8 cellular contexts compared by ENCODE assay signal in the genomic region with DNA sequence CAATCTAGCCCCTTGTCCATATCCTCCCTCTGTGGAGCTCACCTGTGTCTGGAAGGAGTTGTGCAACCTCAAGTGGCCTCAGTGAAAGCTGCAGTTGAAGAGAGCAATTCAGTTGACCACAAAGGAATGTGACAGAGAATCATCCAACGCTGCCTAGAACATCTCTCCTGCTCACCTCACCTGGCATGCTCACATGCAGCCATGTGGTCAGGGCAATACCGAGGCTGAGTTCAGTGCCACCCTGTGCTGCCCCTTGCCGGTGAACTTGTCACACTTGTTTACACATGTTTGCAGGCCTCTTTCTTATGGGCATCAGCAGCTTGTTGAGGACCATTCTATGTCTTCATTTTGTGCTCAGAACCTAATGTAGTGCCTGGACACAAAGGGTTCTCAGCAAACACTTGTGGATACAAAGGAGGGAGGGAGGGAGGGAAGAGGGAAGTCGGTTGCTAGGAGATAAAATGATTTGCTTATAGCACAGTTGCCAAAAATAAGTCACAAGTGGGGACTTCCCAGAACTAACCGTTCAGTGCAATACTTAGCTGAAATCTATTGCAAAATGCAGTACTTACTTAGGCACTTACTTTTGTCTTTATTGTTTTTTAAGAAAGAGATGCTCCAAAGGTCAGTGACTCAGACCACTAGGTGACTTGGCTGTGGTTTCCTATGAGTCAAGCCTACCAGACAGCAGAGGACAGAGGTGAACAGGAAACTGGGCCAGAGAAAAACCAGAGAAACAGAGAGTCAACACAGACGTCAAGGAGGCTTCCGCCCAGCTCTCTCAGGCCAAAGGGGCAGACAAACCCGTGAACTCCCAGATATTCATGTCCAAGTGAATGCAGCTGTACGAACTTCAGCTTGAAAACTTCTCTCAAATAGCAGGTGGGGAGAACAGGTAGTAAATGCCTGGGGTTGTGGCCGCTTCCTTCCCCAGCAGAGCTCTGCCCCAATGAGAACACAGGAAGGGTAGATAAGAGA.
DNase-seq lines count a peak whose midpoint lies in the region; ATAC-seq lines count a peak whose summit lies in the region.

No MANE protein-coding gene starts in this region.

- 41 to 44% methylated on average over 10 of the region's 10 CpGs for WGBS in aorta, 2 donors

- intact Hi-C loops in aorta (cut with DNase I): loop anchor here (10.0 kb wide), 2 partner anchors 97 to 277 kb away; no protein-coding TSS in a partner anchor

- H3K9ac ChIP-seq in duodenal mucosa (ENCODE audit: low read depth in 1 of 2, low read length in 2 of 2): no peak overlapping the region
- peak overlapping the region in 1 of 2 donors; percentile 44 for H3K9ac ChIP-seq in mucosa of rectum (ENCODE audit: low read depth in 1 of 2, low read length in 2 of 2)

- no peaks in the 10 kb centered on the region for H3K36me3 ChIP-seq in duodenal mucosa (ENCODE audit: control insufficient read depth in 1 of 2, insufficient read depth in 2 of 2, low read length in 2 of 2)
- H3K36me3 ChIP-seq in mucosa of rectum (ENCODE audit: control insufficient read depth in 2 of 2, insufficient read depth in 2 of 2, low read length in 2 of 2): no peaks in the 10 kb centered on the region
- no peaks in the 10 kb centered on the region for H3K36me3 ChIP-seq in aorta (ENCODE audit: control insufficient read depth in 1 of 2, insufficient read depth in 2 of 2, low read length in 1 of 2)

- ATAC-seq in GM21360 (IDR thresholded peaks at IDR 0.05; ENCODE audit: unreplicated experiment): peak; percentile 92
- ATAC-seq in HG03571 (IDR thresholded peaks at IDR 0.05; ENCODE audit: unreplicated experiment): peak; percentile 98
- peak; percentile 92 for ATAC-seq in aorta (ENCODE audit: low FRiP score)

- H3K9me3 ChIP-seq in duodenal mucosa (ENCODE audit: control insufficient read depth in 1 of 2, low read length in 2 of 2): no peaks in the 10 kb centered on the region
- no peaks in the 10 kb centered on the region for H3K9me3 ChIP-seq in mucosa of rectum (ENCODE audit: control insufficient read depth in 2 of 2, low read length in 2 of 2)
- H3K9me3 ChIP-seq in aorta (ENCODE audit: control insufficient read depth, low read length): no peaks in the 10 kb centered on the region

- H3K4me3 ChIP-seq in duodenal mucosa (ENCODE audit: low read depth in 1 of 2, low read length in 2 of 2): no peak overlapping the region
- H3K4me3 ChIP-seq in mucosa of rectum (ENCODE audit: low read length in 2 of 2): no peak overlapping the region
- no peak overlapping the region for H3K4me3 ChIP-seq in aorta (ENCODE audit: low read length in 2 of 2)

- H3K27me3 ChIP-seq in duodenal mucosa (ENCODE audit: control insufficient read depth in 1 of 2, insufficient read depth in 2 of 2, low read length in 2 of 2) (no peaks in the 10 kb centered on the region), mucosa of rectum (ENCODE audit: control insufficient read depth in 2 of 2, insufficient read depth in 2 of 2, low read length in 2 of 2) (no peaks in the 10 kb centered on the region), aorta (ENCODE audit: control insufficient read depth in 1 of 2, insufficient read depth in 2 of 2, low read length in 1 of 2) (no peaks in the 10 kb centered on the region)

- DNase-seq in GF-D8 (lab: John Stamatoyannopoulos, UW): peak; percentile 65
- peak; percentile 43 for DNase-seq in RPMI8226
- peak; percentile 80 to 82 for DNase-seq in aorta
- no peak for DNase-seq in HUDEP-2 (lab: John Stamatoyannopoulos, UW; ENCODE audit: unreplicated experiment in 76 of 76)

- peak overlapping the region; percentile 43 for H3K27ac ChIP-seq in duodenal mucosa (ENCODE audit: low read depth, low read length)
- H3K27ac ChIP-seq in mucosa of rectum (ENCODE audit: low read depth in 2 of 2, low read length in 2 of 2): peak overlapping the region; percentile 56 to 76
- peak overlapping the region in 1 of 2 donors; percentile 12 for H3K27ac ChIP-seq in aorta (ENCODE audit: low read depth in 1 of 2, low read length in 2 of 2)

- H3K4me1 ChIP-seq in duodenal mucosa (ENCODE audit: control insufficient read depth in 1 of 2, insufficient read depth in 2 of 2, low read length in 2 of 2): peaks cover 22 to 24% of the 10 kb centered on the region in 2 donors
- peaks cover 11 to 19% of the 10 kb centered on the region in 2 donors for H3K4me1 ChIP-seq in mucosa of rectum (ENCODE audit: control insufficient read depth in 2 of 2, insufficient read depth in 2 of 2, low read length in 2 of 2)
- no peaks in the 10 kb centered on the region for H3K4me1 ChIP-seq in aorta (ENCODE audit: control insufficient read depth in 1 of 2, insufficient read depth in 2 of 2, low read length in 2 of 2)

Comparison
In these comparisons a context has a peak if more than half of its experiments do, and no peak if none do; other contexts are left out.
1. DNase-seq: peak in GF-D8 (single experiment), RPMI8226 (single experiment) and aorta (2 of 2); none in HUDEP-2 (0 of 76).
2. Peak in every context shown above with its lines, with median percentiles within 50 percentile points of each other: ATAC-seq.